Comparison of ENCODE assay signal across 10 cellular contexts in the genomic region with DNA sequence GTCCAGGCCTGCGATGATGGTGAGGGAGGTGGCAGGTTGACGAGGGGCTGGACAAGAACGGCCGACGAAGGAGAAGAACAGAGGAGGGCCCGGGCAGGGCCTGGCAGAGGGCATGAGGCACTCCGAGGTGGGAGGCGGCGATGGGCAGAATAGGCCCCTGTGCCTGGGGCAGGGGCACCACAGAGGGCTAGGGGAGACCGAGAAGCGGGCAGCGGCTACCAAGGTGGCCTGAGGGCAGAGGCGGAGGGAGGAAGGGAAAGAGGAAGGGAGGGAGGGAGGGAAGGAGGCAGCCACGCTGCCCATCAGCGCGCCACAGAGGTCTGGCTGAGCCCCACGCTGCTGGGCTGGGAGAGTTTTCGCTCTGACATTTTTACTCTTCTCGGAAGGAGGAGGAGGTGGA. TPM values are rescaled to one million over a fixed set of nuclear protein-coding genes. Genes with fewer than 3 reads are reported as not detected.
A peak's percentile ranks its signal among the peaks of the same experiment; 100 is the strongest.
DNase-seq lines count a peak whose midpoint lies in the region; ATAC-seq and TF ChIP-seq lines count a peak whose summit lies in the region.
"Had no signal": no experiment of that assay in that cellular context is flagged by ENCODE, and none has a peak within 500 bp of the region (broad histone marks: within the 10 kb centered on the region; RNA-seq: fewer than 3 reads in every experiment).

No MANE protein-coding gene starts in this region.

- H3K79me2 ChIP-seq in smooth muscle cell (ENCODE audit: low read depth), result no peaks in the 10 kb centered on the region

- H3K4me3 Mint-ChIP-seq in dendritic cell treated with granulocyte-macrophage colony-stimulating factor and Interleukin-4, amounts not matched to agents 40 ng/mL and 50 ng/mL, for 4 days, result peak overlapping the region; percentile 60
- H3K4me3 Mint-ChIP-seq: natural killer cell treated with Interleukin-12 subunit alpha and Interleukin-12 subunit beta and Interleukin-15 and Interleukin-18, amount 100 ng/mL, for 72 hours had no signal

- ATAC-seq in HG03378 (IDR thresholded peaks at IDR 0.05; ENCODE audit: unreplicated experiment), result no peak

- no peaks in the 10 kb centered on the region for H4K20me1 ChIP-seq in smooth muscle cell (ENCODE audit: low read depth)

- H3K27me3 ChIP-seq in mesenchymal stem cell (ENCODE audit: control insufficient read depth in 1 of 2, insufficient read depth in 1 of 2, low read length in 2 of 2) (peaks cover 0 to 21% of the 10 kb centered on the region in 2 experiments), smooth muscle cell (ENCODE audit: low read depth) (no peaks in the 10 kb centered on the region)

- intact Hi-C loops in dendritic cell treated with granulocyte-macrophage colony-stimulating factor and Interleukin-4, amounts not matched to agents 40 ng/mL and 50 ng/mL, for 4 days (cut with micrococcal nuclease), result no loop called here

- no peaks in the 10 kb centered on the region for H3K79me1 ChIP-seq in mesenchymal stem cell (replicated peaks; ENCODE audit: low read length, poor library complexity, severe bottlenecking)

- peak; percentile 33 for DNase-seq in H4 (ENCODE audit: low spot score)
- no peak for DNase-seq in mesenchymal stem cell
- no peak for DNase-seq in smooth muscle cell (lab: John Stamatoyannopoulos, UW; ENCODE audit: unreplicated experiment)
- no peak for DNase-seq in NCI-H128 (lab: John Stamatoyannopoulos, UW; ENCODE audit: unreplicated experiment)
- no peak for DNase-seq in HuH-7.5 (ENCODE audit: low spot score)
- no peak for DNase-seq in NCI-H446 (lab: John Stamatoyannopoulos, UW)

- H3K18ac ChIP-seq in mesenchymal stem cell (ENCODE audit: low read depth in 1 of 2, low read length in 2 of 2), result peak overlapping the region; percentile 37 to 88

- no peak overlapping the region for H3K27ac ChIP-seq in mesenchymal stem cell (ENCODE audit: low read length, poor library complexity, severe bottlenecking)
- H3K27ac ChIP-seq in smooth muscle cell (ENCODE audit: low read depth), result no peak overlapping the region

- H3K14ac ChIP-seq in mesenchymal stem cell (ENCODE audit: low read length in 2 of 2), result peak overlapping the region in 1 of 2 experiments; percentile 72

- peak overlapping the region; percentile 50 for H4K8ac ChIP-seq in mesenchymal stem cell (ENCODE audit: low read length)

- H3K4me2 ChIP-seq in mesenchymal stem cell (ENCODE audit: low read length, poor library complexity, severe bottlenecking) (no peak overlapping the region), smooth muscle cell (peak overlapping the region; percentile 57)

- H2BK15ac ChIP-seq in mesenchymal stem cell (ENCODE audit: low read depth, poor library complexity, severe bottlenecking), result peak overlapping the region; percentile 96

- peak overlapping the region; percentile 11 to 60 for H2BK12ac ChIP-seq in mesenchymal stem cell (ENCODE audit: low read length in 2 of 2)

- H4K91ac ChIP-seq in mesenchymal stem cell (ENCODE audit: low read length), result peak overlapping the region; percentile 83

- H3K9me3 Mint-ChIP-seq in dendritic cell treated with granulocyte-macrophage colony-stimulating factor and Interleukin-4, amounts not matched to agents 40 ng/mL and 50 ng/mL, for 4 days, result no peaks in the 10 kb centered on the region
- H3K9me3 Mint-ChIP-seq: natural killer cell treated with Interleukin-12 subunit alpha and Interleukin-12 subunit beta and Interleukin-15 and Interleukin-18, amount 100 ng/mL, for 72 hours had no signal

- peak overlapping the region; percentile 85 for H3K27ac Mint-ChIP-seq in dendritic cell treated with granulocyte-macrophage colony-stimulating factor and Interleukin-4, amounts not matched to agents 40 ng/mL and 50 ng/mL, for 4 days
- H3K27ac Mint-ChIP-seq: natural killer cell treated with Interleukin-12 subunit alpha and Interleukin-12 subunit beta and Interleukin-15 and Interleukin-18, amount 100 ng/mL, for 72 hours had no signal

- H2BK5ac ChIP-seq in mesenchymal stem cell (ENCODE audit: low read depth, low read length, poor library complexity, severe bottlenecking), result no peak overlapping the region

- peaks cover 3% of the 10 kb centered on the region for H3K27me3 Mint-ChIP-seq in dendritic cell treated with granulocyte-macrophage colony-stimulating factor and Interleukin-4, amounts not matched to agents 40 ng/mL and 50 ng/mL, for 4 days
- H3K27me3 Mint-ChIP-seq: natural killer cell treated with Interleukin-12 subunit alpha and Interleukin-12 subunit beta and Interleukin-15 and Interleukin-18, amount 100 ng/mL, for 72 hours had no signal

- H3K36me3 ChIP-seq in mesenchymal stem cell (ENCODE audit: control insufficient read depth in 1 of 2, insufficient read depth in 2 of 2, low read depth in 1 of 2, low read length in 2 of 2) (no peaks in the 10 kb centered on the region), smooth muscle cell (ENCODE audit: low read depth) (no peaks in the 10 kb centered on the region)

- H3K4me3 ChIP-seq in mesenchymal stem cell (ENCODE audit: insufficient read depth in 1 of 2, low read depth in 1 of 2, low read length in 2 of 2), result peak overlapping the region in 1 of 2 experiments; percentile 46
- H3K4me3 ChIP-seq in smooth muscle cell, result no peak overlapping the region

- H3K4ac ChIP-seq in mesenchymal stem cell (ENCODE audit: low read depth in 1 of 2, low read length in 2 of 2), result peak overlapping the region; percentile 5 to 49

- H2BK120ac ChIP-seq in mesenchymal stem cell (ENCODE audit: low read depth, low read length), result peak overlapping the region; percentile 90

- peak overlapping the region; percentile 81 for H3K9ac ChIP-seq in mesenchymal stem cell (ENCODE audit: low read length)
- H3K9ac ChIP-seq in smooth muscle cell (ENCODE audit: low read depth), result no peak overlapping the region

- H3K9me3 ChIP-seq in mesenchymal stem cell (ENCODE audit: control insufficient read depth, low read length), result no peaks in the 10 kb centered on the region
- H3K9me3 ChIP-seq in smooth muscle cell (replicated peaks; ENCODE audit: low read depth), result no peaks in the 10 kb centered on the region

- H3K4me1 Mint-ChIP-seq in dendritic cell treated with granulocyte-macrophage colony-stimulating factor and Interleukin-4, amounts not matched to agents 40 ng/mL and 50 ng/mL, for 4 days (ENCODE audit: low read depth), result peaks cover 16% of the 10 kb centered on the region

- H3K36me3 Mint-ChIP-seq in dendritic cell treated with granulocyte-macrophage colony-stimulating factor and Interleukin-4, amounts not matched to agents 40 ng/mL and 50 ng/mL, for 4 days (ENCODE audit: low read depth), result no peaks in the 10 kb centered on the region
- H3K36me3 Mint-ChIP-seq: natural killer cell treated with Interleukin-12 subunit alpha and Interleukin-12 subunit beta and Interleukin-15 and Interleukin-18, amount 100 ng/mL, for 72 hours had no signal

- H2AFZ ChIP-seq in mesenchymal stem cell (ENCODE audit: low read depth, low read length) (no peak overlapping the region), smooth muscle cell (ENCODE audit: low read depth) (no peak overlapping the region)

- H3F3A ChIP-seq in smooth muscle cell (ENCODE audit: low read depth), result no peaks in the 10 kb centered on the region

- WGBS in mesenchymal stem cell, result 85% methylated on average over 19 of the region's 19 CpGs
- WGBS in smooth muscle cell (ENCODE audit: low lambda C conversion rate), result 76% methylated on average over 5 of the region's 19 CpGs

- no peak overlapping the region for H3K23ac ChIP-seq in mesenchymal stem cell (ENCODE audit: low read length in 2 of 2)

- TF ChIP-seq CTCF in smooth muscle cell (IDR thresholded peaks at IDR 0.05; ENCODE audit: borderline replicate concordance, insufficient read depth, poor library complexity, severe bottlenecking), result no peak

- H2AK5ac ChIP-seq in mesenchymal stem cell (ENCODE audit: low read length, severe bottlenecking), result peak overlapping the region; percentile 33

- peaks cover 42% of the 10 kb centered on the region for H3K4me1 ChIP-seq in mesenchymal stem cell (ENCODE audit: control insufficient read depth, insufficient read depth, low read depth, low read length)
- peaks cover 10% of the 10 kb centered on the region for H3K4me1 ChIP-seq in smooth muscle cell (ENCODE audit: low read depth)

RNA-seq across cellular contexts. Expression of a gene that starts 11.3 kb away (rescaled TPM):
- total RNA-seq in H4 (2014; rRNA removed; shearing (Covaris generic)), result 3.3 TPM in 2 replicates
- polyA plus RNA-seq in mesenchymal stem cell (2013, experiment 1 of 2), result 1.3 TPM
- polyA plus RNA-seq in mesenchymal stem cell (2013, experiment 2 of 2), result 1.3 TPM
- 1.7 and 2.1 TPM in 2 replicates for total RNA-seq in smooth muscle cell
- polyA plus RNA-seq in smooth muscle cell, result 8.7 and 13.7 TPM in 2 replicates

RNA-seq across cellular contexts. Expression of a gene that starts 25.4 kb away (rescaled TPM):
- not detected in 2 replicates for total RNA-seq in H4 (2014; rRNA removed; shearing (Covaris generic))
- polyA plus RNA-seq in mesenchymal stem cell (2013, experiment 1 of 2), result not detected
- polyA plus RNA-seq in mesenchymal stem cell (2013, experiment 2 of 2), result 0.07 TPM
- 0.94 TPM in 1 of 2 replicates, not detected in the other for total RNA-seq in smooth muscle cell
- 0.74 and 1.2 TPM in 2 replicates for polyA plus RNA-seq in smooth muscle cell
- total RNA-seq: cerebellum had no signal

RNA-seq across cellular contexts. Expression of a gene that starts 27.5 kb away (rescaled TPM):
- not detected in 2 replicates for total RNA-seq in H4 (2014; rRNA removed; shearing (Covaris generic))
- polyA plus RNA-seq in mesenchymal stem cell (2013, experiment 1 of 2), result not detected
- not detected for polyA plus RNA-seq in mesenchymal stem cell (2013, experiment 2 of 2)
- total RNA-seq in smooth muscle cell, result not detected in 2 replicates
- not detected in 2 replicates for polyA plus RNA-seq in smooth muscle cell
- total RNA-seq: cerebellum; natural killer cell treated with Interleukin-12 subunit alpha and Interleukin-12 subunit beta and Interleukin-15 and Interleukin-18, amount 100 ng/mL, for 72 hours had no signal

RNA-seq across cellular contexts. Expression of a gene that starts 29.4 kb away (rescaled TPM):
- total RNA-seq in H4 (2014; rRNA removed; shearing (Covaris generic)), result not detected in 2 replicates
- polyA plus RNA-seq in mesenchymal stem cell (2013, experiment 1 of 2), result not detected
- not detected for polyA plus RNA-seq in mesenchymal stem cell (2013, experiment 2 of 2)
- total RNA-seq in smooth muscle cell, result 0.13 TPM in 1 of 2 replicates, not detected in the other
- polyA plus RNA-seq in smooth muscle cell, result 1.4 and 2.0 TPM in 2 replicates
- total RNA-seq: cerebellum; natural killer cell treated with Interleukin-12 subunit alpha and Interleukin-12 subunit beta and Interleukin-15 and Interleukin-18, amount 100 ng/mL, for 72 hours had no signal

RNA-seq across cellular contexts. Expression of a gene that starts 55.3 kb away (rescaled TPM):
- total RNA-seq in H4 (2014; rRNA removed; shearing (Covaris generic)), result not detected in 2 replicates
- polyA plus RNA-seq in mesenchymal stem cell (2013, experiment 1 of 2), result not detected
- polyA plus RNA-seq in mesenchymal stem cell (2013, experiment 2 of 2), result not detected
- 1.9 TPM in 1 of 2 replicates, not detected in the other for total RNA-seq in smooth muscle cell
- polyA plus RNA-seq in smooth muscle cell, result 0.97 and 4.7 TPM in 2 replicates
